8 cellular contexts compared by ENCODE assay signal in genomic region chr11:118437046-118437735, GRCh38. TPM values are rescaled to one million over a fixed set of nuclear protein-coding genes. Genes with fewer than 3 reads are reported as not detected.
A peak's percentile ranks its signal among the peaks of the same experiment; 100 is the strongest.
DNase-seq lines count a peak whose midpoint lies in the region; ATAC-seq and TF ChIP-seq lines count a peak whose summit lies in the region.

No MANE protein-coding gene starts in this region.

- TF ChIP-seq CTCF in esophagus squamous epithelium (IDR thresholded peaks at IDR 0.05) = no peak

- H3K4me3 Mint-ChIP-seq in activated T-cell treated with anti-CD3 and anti-CD28 coated beads, Interleukin-2, amount 50 U/mL, for 4 hours = peak overlapping the region; percentile 96
- peak overlapping the region; percentile 94 to 99 (median 96) for H3K4me3 Mint-ChIP-seq in naive B cell

- H3K4me3 ChIP-seq in esophagus squamous epithelium = peak overlapping the region; percentile 90 to 97 (median 94)

- peaks cover 44% of the 10 kb centered on the region for H3K4me1 Mint-ChIP-seq in activated T-cell treated with anti-CD3 and anti-CD28 coated beads, Interleukin-2, amount 50 U/mL, for 4 hours (ENCODE audit: low read depth)
- peaks cover 54 to 61% (median 59%) of the 10 kb centered on the region in 3 donors for H3K4me1 Mint-ChIP-seq in naive B cell

- intact Hi-C loops in esophagus squamous epithelium (cut with DNase I) = no loop called here

- H3K27me3 Mint-ChIP-seq in activated T-cell treated with anti-CD3 and anti-CD28 coated beads, Interleukin-2, amount 50 U/mL, for 4 hours (ENCODE audit: low read depth) = no peaks in the 10 kb centered on the region
- H3K27me3 Mint-ChIP-seq in naive B cell = no peaks in the 10 kb centered on the region

- peaks cover 5% of the 10 kb centered on the region for H3K36me3 Mint-ChIP-seq in activated T-cell treated with anti-CD3 and anti-CD28 coated beads, Interleukin-2, amount 50 U/mL, for 4 hours (ENCODE audit: insufficient read depth)
- peaks cover 0 to 6% of the 10 kb centered on the region in 2 donors for H3K36me3 Mint-ChIP-seq in naive B cell

- peaks cover 28 to 74% (median 40%) of the 10 kb centered on the region in 3 donors for H3K4me1 ChIP-seq in esophagus squamous epithelium

- no peaks in the 10 kb centered on the region for H3K9me3 Mint-ChIP-seq in activated T-cell treated with anti-CD3 and anti-CD28 coated beads, Interleukin-2, amount 50 U/mL, for 4 hours
- H3K9me3 Mint-ChIP-seq in naive B cell = no peaks in the 10 kb centered on the region

- DNase-seq in NCI-H1092 (lab: John Stamatoyannopoulos, UW) (peak; percentile 21), NCI-H1092 treated with DMSO at 0.1 percent for 48 hours (lab: John Stamatoyannopoulos, UW) (no peak), NCI-H748 (lab: John Stamatoyannopoulos, UW; ENCODE audit: unreplicated experiment) (peak; percentile 48), esophagus squamous epithelium (lab: John Stamatoyannopoulos, UW) (no peak), naive B cell (peak; percentile 12), HK-2 (ENCODE audit: unreplicated experiment) (no peak)
- DNase-seq in activated T-cell treated with anti-CD3 and anti-CD28 coated beads, Interleukin-2, amount 50 U/mL, for 4 hours = peak; percentile 21

- ATAC-seq in activated T-cell treated with anti-CD3 and anti-CD28 coated beads, Interleukin-2, amount 50 U/mL, for 4 hours = no peak
- no peak for ATAC-seq in naive B cell (ENCODE audit: low read depth in 2 of 2)

- no peak for TF ChIP-seq POLR2A in esophagus squamous epithelium (IDR thresholded peaks at IDR 0.05)

- no peaks in the 10 kb centered on the region for H3K9me3 ChIP-seq in esophagus squamous epithelium

- H3K27ac Mint-ChIP-seq in naive B cell = peak overlapping the region in 5 of 6 donors; percentile 16 to 99 (median 98)

- H3K27me3 ChIP-seq in esophagus squamous epithelium = no peaks in the 10 kb centered on the region

- H3K27ac ChIP-seq in esophagus squamous epithelium = peak overlapping the region; percentile 92 to 97 (median 94)
- H3K27ac ChIP-seq in temporal lobe (ENCODE audit: low read depth, low read length) = peak overlapping the region; percentile 52

- 0% methylated on average over 15 to 21 of the region's 30 CpGs for WGBS in esophagus squamous epithelium, 2 donors

- no peaks in the 10 kb centered on the region for H3K36me3 ChIP-seq in esophagus squamous epithelium

RNA-seq across cellular contexts. Expression of gene KMT2A, which starts 0.9 kb away (rescaled TPM):
- total RNA-seq in activated T-cell treated with anti-CD3 and anti-CD28 coated beads, Interleukin-2, amount 50 U/mL, for 4 hours = 10 to 100 TPM; 42.5 to 54.8 (median 44.1) TPM
- total RNA-seq in esophagus squamous epithelium (10 to 100 TPM; 22.0 to 54.0 (median 29.0) TPM), temporal lobe (82.4 TPM)
- polyA plus RNA-seq in naive B cell (ENCODE audit: low read depth in 6 of 6) = 10 to 100 TPM in 5 of 6 donors, 1 to 10 TPM in 1; 5.2 to 42.2 (median 17.1) TPM

RNA-seq across cellular contexts. Expression of gene ATP5MG, which starts 35.8 kb away (rescaled TPM):
- total RNA-seq in activated T-cell treated with anti-CD3 and anti-CD28 coated beads, Interleukin-2, amount 50 U/mL, for 4 hours = 100 to 1,000 TPM; 236 to 266 (median 251) TPM
- 10 to 100 TPM; 44.2 to 65.0 (median 48.8) TPM for total RNA-seq in esophagus squamous epithelium
- 100 to 1,000 TPM; 418 to 680 (median 501) TPM for polyA plus RNA-seq in naive B cell (ENCODE audit: low read depth in 6 of 6)
- 76.5 TPM for total RNA-seq in temporal lobe

Comparison
In these comparisons a context has a peak if more than half of its experiments do, and no peak if none do; other contexts are left out.
1. DNase-seq: peak in NCI-H1092 (single experiment), NCI-H748 (single experiment), activated T-cell treated with anti-CD3 and anti-CD28 coated beads, Interleukin-2, amount 50 U/mL, for 4 hours (single experiment) and naive B cell (single experiment); none in NCI-H1092 treated with DMSO at 0.1 percent for 48 hours (single experiment), esophagus squamous epithelium (single experiment) and HK-2 (single experiment).